10 cellular contexts compared by ENCODE assay signal in genomic region chr13:94713556-94714182, GRCh38. TPM values are rescaled to one million over a fixed set of nuclear protein-coding genes. Genes with fewer than 3 reads are reported as not detected.
DNase-seq lines count a peak whose midpoint lies in the region; ATAC-seq and TF ChIP-seq lines count a peak whose summit lies in the region.
"Had no signal": no experiment of that assay in that cellular context is flagged by ENCODE, and none has a peak within 500 bp of the region (broad histone marks: within the 10 kb centered on the region; RNA-seq: fewer than 3 reads in every experiment).

No MANE protein-coding gene starts in this region.

- TF ChIP-seq POLR2A in gastroesophageal sphincter (IDR thresholded peaks at IDR 0.05), result no peak

- no CpG with 5 or more reads among the region's 22 CpGs for WGBS in iPS DF 6.9 (ENCODE audit: insufficient coverage, insufficient read length)
- WGBS in gastroesophageal sphincter (ENCODE audit: low coverage in 1 of 2), 2 donors, result 28 to 57% methylated on average over 1 to 4 of the region's 22 CpGs

- DNase-seq in H7 (no peak), NT2/D1 (ENCODE audit: low read depth, low spot score) (no peak), iPS DF 6.9 (ENCODE audit: low read depth, low spot score) (no peak), progenitor cell of endocrine pancreas (ENCODE audit: low spot score, unreplicated experiment) (no peak), NCI-H524 treated with DMSO at 0.1 percent for 48 hours (lab: John Stamatoyannopoulos, UW) (no peak), globus pallidus (ENCODE audit: low spot score) (no peak)
- DNase-seq: adrenal gland, NCI-H2227 treated with DMSO at 0.1 percent for 48 hours had no signal

- H3K4me3 ChIP-seq in H7 (ENCODE audit: insufficient read depth, low read depth, low read length) (peak overlapping the region; percentile 57), NT2/D1 (ENCODE audit: insufficient read length, low read depth) (peak overlapping the region; percentile 82), iPS DF 6.9 (ENCODE audit: low read length) (peak overlapping the region; percentile 46; the same call in 1 of the 2 replicates), gastroesophageal sphincter (no peak overlapping the region)

- TF ChIP-seq CTCF in progenitor cell of endocrine pancreas (IDR thresholded peaks at IDR 0.05; ENCODE audit: unreplicated experiment), result no peak
- TF ChIP-seq CTCF in gastroesophageal sphincter (IDR thresholded peaks at IDR 0.05), result no peak

- no peaks in the 10 kb centered on the region for H3K36me3 ChIP-seq in H7 (replicated peaks; ENCODE audit: control insufficient read depth, insufficient read depth, low read length)
- H3K36me3 ChIP-seq in NT2/D1 (ENCODE audit: insufficient read depth, insufficient read length, low read length), result no peaks in the 10 kb centered on the region
- H3K36me3 ChIP-seq in iPS DF 6.9 (ENCODE audit: control insufficient read depth, insufficient read depth, low read length), result no peaks in the 10 kb centered on the region
- no peaks in the 10 kb centered on the region for H3K36me3 ChIP-seq in gastroesophageal sphincter
- H3K36me3 ChIP-seq: adrenal gland had no signal

- ATAC-seq in gastroesophageal sphincter, result no peak

- H3K36me3 Mint-ChIP-seq in progenitor cell of endocrine pancreas (ENCODE audit: insufficient read depth), result peaks cover 4% of the 10 kb centered on the region

- H3K4me3 Mint-ChIP-seq in progenitor cell of endocrine pancreas (ENCODE audit: low read depth), result peak overlapping the region; percentile 98

- H3K4me1 ChIP-seq in NT2/D1 (ENCODE audit: insufficient read depth, insufficient read length) (peaks cover 2% of the 10 kb centered on the region), iPS DF 6.9 (ENCODE audit: control insufficient read depth, insufficient read depth, low read length) (0 out of 2 replicates have a peak, but pooled peaks cover 1% of the 10 kb centered on the region), gastroesophageal sphincter (peaks cover 0 to 33% (median 22%) of the 10 kb centered on the region in 3 donors)

- peak overlapping the region; percentile 87 for H3K9ac ChIP-seq in NT2/D1 (ENCODE audit: insufficient read length, low read depth)

- peak overlapping the region; percentile 95 for H3K27ac Mint-ChIP-seq in progenitor cell of endocrine pancreas

- H3K27me3 Mint-ChIP-seq in progenitor cell of endocrine pancreas, result peaks cover 10% of the 10 kb centered on the region

- H3K9me3 Mint-ChIP-seq in progenitor cell of endocrine pancreas (ENCODE audit: low read depth), result no peaks in the 10 kb centered on the region

- TF ChIP-seq EP300 in gastroesophageal sphincter (IDR thresholded peaks at IDR 0.05), result no peak

- peaks cover 51% of the 10 kb centered on the region for H3K4me1 Mint-ChIP-seq in progenitor cell of endocrine pancreas (ENCODE audit: low read depth)

- H3K27me3 ChIP-seq in H7 (ENCODE audit: control insufficient read depth, insufficient read depth, low read length) (peaks cover 57% of the 10 kb centered on the region), NT2/D1 (ENCODE audit: insufficient read depth, insufficient read length) (peaks cover 50% of the 10 kb centered on the region), iPS DF 6.9 (ENCODE audit: control insufficient read depth, insufficient read depth, low read length) (peaks cover 9% of the 10 kb centered on the region; the same call in 1 of the 2 replicates), gastroesophageal sphincter (peaks cover 93% of the 10 kb centered on the region)

- no peaks in the 10 kb centered on the region for H3K9me3 ChIP-seq in NT2/D1 (ENCODE audit: insufficient read depth, low read length)
- no peaks in the 10 kb centered on the region for H3K9me3 ChIP-seq in iPS DF 6.9 (ENCODE audit: control insufficient read depth, insufficient read depth, low read length)
- H3K9me3 ChIP-seq in gastroesophageal sphincter, result no peaks in the 10 kb centered on the region
- H3K9me3 ChIP-seq: adrenal gland had no signal

- H3K27ac ChIP-seq in iPS DF 6.9 (ENCODE audit: low read length), result no peak overlapping the region
- no peak overlapping the region for H3K27ac ChIP-seq in gastroesophageal sphincter
- H3K27ac ChIP-seq: adrenal gland had no signal

RNA-seq across cellular contexts. Expression of gene SOX21, which starts 1.3 kb away (rescaled TPM):
- total RNA-seq in H7 (2014; rRNA removed; shearing (Covaris generic)), result 3.9 and 5.1 TPM in 2 replicates
- 44.7 and 61.1 TPM in 2 replicates for total RNA-seq in progenitor cell of endocrine pancreas
- under 1 TPM in 2 of 4 donors, not detected in 2; 0.47 to 0.59 TPM for total RNA-seq in gastroesophageal sphincter
- total RNA-seq: adrenal gland, mononuclear cell had no signal

Comparison
In these comparisons a context has a peak if more than half of its experiments do, and no peak if none do; other contexts are left out.
1. H3K4me3 ChIP-seq: peak in H7 (single experiment), NT2/D1 (single experiment) and iPS DF 6.9 (single experiment); none in gastroesophageal sphincter (0 of 2).